8 cellular contexts compared by ENCODE assay signal in the genomic region with DNA sequence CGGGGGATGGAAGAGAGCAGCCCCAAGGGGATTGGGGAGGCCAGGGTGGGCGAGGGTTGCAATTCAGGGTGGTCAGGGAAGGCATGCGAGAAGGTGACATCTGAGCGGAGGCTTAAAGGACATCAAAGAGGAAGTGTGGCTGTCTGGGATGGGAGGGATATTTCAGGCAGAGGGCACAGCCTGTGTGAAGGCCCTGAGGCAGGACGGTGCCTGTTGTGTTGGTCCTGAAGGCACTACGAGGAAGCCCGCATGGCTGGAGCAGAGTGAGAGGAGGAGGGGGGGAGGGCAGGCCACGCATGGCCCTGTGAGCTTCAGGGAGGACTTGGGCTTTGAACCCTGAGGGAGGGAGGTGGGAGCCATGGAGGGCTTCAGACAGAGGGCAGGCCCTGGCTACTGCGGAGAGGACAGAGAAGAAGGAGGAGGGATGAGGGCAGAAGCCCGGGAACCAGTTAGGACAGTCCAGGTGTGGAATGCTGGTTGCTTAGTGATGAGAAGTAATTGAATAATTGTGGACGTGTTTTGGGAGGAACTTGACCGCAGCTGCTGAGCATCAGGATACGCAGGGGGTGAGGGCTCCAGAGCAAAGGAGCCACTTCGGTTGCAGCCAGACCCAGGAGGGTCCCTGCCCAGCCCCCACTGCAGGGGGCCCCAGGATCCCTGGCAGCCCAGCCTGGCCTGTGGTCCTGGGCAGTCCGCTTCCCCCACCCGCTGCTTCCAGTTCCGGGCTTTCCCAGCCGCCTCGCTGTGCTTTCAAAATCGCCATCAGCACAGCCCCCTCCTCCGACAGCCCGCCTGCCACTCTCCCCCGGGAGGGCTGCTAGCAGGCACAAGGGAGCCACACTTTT. TPM values are rescaled to one million over a fixed set of nuclear protein-coding genes. Genes with fewer than 3 reads are reported as not detected.
DNase-seq lines count a peak whose midpoint lies in the region; ATAC-seq and TF ChIP-seq lines count a peak whose summit lies in the region.

No MANE protein-coding gene starts in this region.

- no peaks in the 10 kb centered on the region for H3K9me3 ChIP-seq in AG04450 (ENCODE audit: control insufficient read depth, insufficient read depth, low read length)
- H3K9me3 ChIP-seq in left ventricle myocardium inferior (replicated peaks) = no peaks in the 10 kb centered on the region

- H3K4me3 ChIP-seq in AG04450 (ENCODE audit: low read depth, low read length) (peak overlapping the region; percentile 57), left ventricle myocardium inferior (peak overlapping the region; percentile 55), rectal smooth muscle tissue (ENCODE audit: low read length) (peak overlapping the region; percentile 50)

- POLR2A ChIA-PET in AG04450 (lab: Yijun Ruan, JAX) (interaction anchor here (0.7 to 0.9 kb wide), 2 partner anchors 33 to 52 kb away, joined by 3 to 4 read pairs; no protein-coding TSS in a partner anchor), activated B cell treated with CpG ODN at 0.5 μM for 24 hours (lab: Charles Lee) (no interaction called here)

- ATAC-seq in activated B cell treated with CpG ODN at 0.5 μM for 24 hours (ENCODE audit: low read depth) (peak; percentile 82), HG03175 (IDR thresholded peaks at IDR 0.05; ENCODE audit: unreplicated experiment) (no peak), GM18520 (IDR thresholded peaks at IDR 0.05; ENCODE audit: unreplicated experiment) (no peak)

- H3K4me1 ChIP-seq in left ventricle myocardium inferior = peaks cover 29% of the 10 kb centered on the region
- peaks cover 14% of the 10 kb centered on the region for H3K4me1 ChIP-seq in rectal smooth muscle tissue (ENCODE audit: control insufficient read depth, insufficient read depth, low read length)

- intact Hi-C loops in activated B cell treated with CpG ODN at 0.5 μM for 24 hours (cut with micrococcal nuclease) = no loop called here
- intact Hi-C loops in left ventricle myocardium inferior (cut with micrococcal nuclease) = no loop called here
- intact Hi-C loops in activated naive CD4-positive, alpha-beta T cell treated with anti-CD3 and anti-CD28 coated beads for 36 hours (cut with micrococcal nuclease) = no loop called here

- H3K4me3 Mint-ChIP-seq in activated B cell treated with CpG ODN at 0.5 μM for 24 hours = peak overlapping the region; percentile 29
- H3K4me3 Mint-ChIP-seq in activated naive CD4-positive, alpha-beta T cell treated with anti-CD3 and anti-CD28 coated beads for 36 hours = no peak overlapping the region

- H3K36me3 ChIP-seq in left ventricle myocardium inferior = no peaks in the 10 kb centered on the region
- no peaks in the 10 kb centered on the region for H3K36me3 ChIP-seq in rectal smooth muscle tissue (ENCODE audit: control insufficient read depth, insufficient read depth, low read length)

- H3K27me3 ChIP-seq in AG04450 (ENCODE audit: control insufficient read depth, insufficient read depth, low read length) (peaks cover 13% of the 10 kb centered on the region), left ventricle myocardium inferior (ENCODE audit: low read depth) (no peaks in the 10 kb centered on the region), rectal smooth muscle tissue (ENCODE audit: control insufficient read depth, insufficient read depth, low read length) (no peaks in the 10 kb centered on the region)

- no peaks in the 10 kb centered on the region for H3K9me3 Mint-ChIP-seq in activated B cell treated with CpG ODN at 0.5 μM for 24 hours
- H3K9me3 Mint-ChIP-seq in activated naive CD4-positive, alpha-beta T cell treated with anti-CD3 and anti-CD28 coated beads for 36 hours = no peaks in the 10 kb centered on the region

- CTCF ChIA-PET in AG04450 (lab: Charles Lee) = interaction anchor here (0.5 to 0.6 kb wide), 2 partner anchors 49 to 828 kb away, joined by 3 to 4 read pairs; no protein-coding TSS in a partner anchor
- CTCF ChIA-PET in activated B cell treated with CpG ODN at 0.5 μM for 24 hours (lab: Charles Lee) = no interaction called here
- CTCF ChIA-PET in activated naive CD4-positive, alpha-beta T cell treated with anti-CD3 and anti-CD28 coated beads for 36 hours (lab: Charles Lee) = no interaction called here

- no peak for TF ChIP-seq CTCF in AG04450 (IDR thresholded peaks at IDR 0.05; ENCODE audit: low read depth, low read length)
- no peak for TF ChIP-seq CTCF in activated B cell treated with CpG ODN at 0.5 μM for 24 hours (IDR thresholded peaks at IDR 0.05)
- no peak for TF ChIP-seq CTCF in left ventricle myocardium inferior (IDR thresholded peaks at IDR 0.05; ENCODE audit: borderline replicate concordance)

- no peaks in the 10 kb centered on the region for H3K36me3 Mint-ChIP-seq in activated B cell treated with CpG ODN at 0.5 μM for 24 hours (ENCODE audit: low read depth)
- H3K36me3 Mint-ChIP-seq in activated naive CD4-positive, alpha-beta T cell treated with anti-CD3 and anti-CD28 coated beads for 36 hours (ENCODE audit: low read depth) = no peaks in the 10 kb centered on the region

- peaks cover 17% of the 10 kb centered on the region for H3K4me1 Mint-ChIP-seq in activated B cell treated with CpG ODN at 0.5 μM for 24 hours
- H3K4me1 Mint-ChIP-seq in activated naive CD4-positive, alpha-beta T cell treated with anti-CD3 and anti-CD28 coated beads for 36 hours (ENCODE audit: low read depth) = peaks cover 3% of the 10 kb centered on the region

- no peak; the same call in 1 of the 2 replicates for TF ChIP-seq EP300 in Ishikawa (IDR thresholded peaks at IDR 0.05; ENCODE audit: borderline replicate concordance)

- no peak overlapping the region for H3K27ac Mint-ChIP-seq in activated B cell treated with CpG ODN at 0.5 μM for 24 hours
- H3K27ac Mint-ChIP-seq in activated naive CD4-positive, alpha-beta T cell treated with anti-CD3 and anti-CD28 coated beads for 36 hours = no peak overlapping the region

- H3K9ac ChIP-seq in rectal smooth muscle tissue (ENCODE audit: low read length) = no peak overlapping the region

- no peak for DNase-seq in AG04450 (ENCODE audit: low read depth, low spot score)
- DNase-seq in activated B cell treated with CpG ODN at 0.5 μM for 24 hours = peak; percentile 24
- DNase-seq in left ventricle myocardium inferior = peak; percentile 74
- DNase-seq in activated naive CD4-positive, alpha-beta T cell treated with anti-CD3 and anti-CD28 coated beads for 36 hours = no peak

- peaks cover 14% of the 10 kb centered on the region for H3K27me3 Mint-ChIP-seq in activated B cell treated with CpG ODN at 0.5 μM for 24 hours
- peaks cover 12% of the 10 kb centered on the region for H3K27me3 Mint-ChIP-seq in activated naive CD4-positive, alpha-beta T cell treated with anti-CD3 and anti-CD28 coated beads for 36 hours (ENCODE audit: low read depth)

- TF ChIP-seq RAD21 in Ishikawa (IDR thresholded peaks at IDR 0.05; ENCODE audit: low read depth) = no peak

- no peak overlapping the region for H3K27ac ChIP-seq in AG04450 (ENCODE audit: low read depth, low read length)
- H3K27ac ChIP-seq in left ventricle myocardium inferior (replicated peaks) = peak overlapping the region; percentile 77
- H3K27ac ChIP-seq in rectal smooth muscle tissue (ENCODE audit: low read depth, low read length) = peak overlapping the region; percentile 76

TF ChIP-seq in Ishikawa, 13 proteins besides CTCF, POLR2A, EP300 and RAD21 (continues in another document):
- TF ChIP-seq, protein P1, sequence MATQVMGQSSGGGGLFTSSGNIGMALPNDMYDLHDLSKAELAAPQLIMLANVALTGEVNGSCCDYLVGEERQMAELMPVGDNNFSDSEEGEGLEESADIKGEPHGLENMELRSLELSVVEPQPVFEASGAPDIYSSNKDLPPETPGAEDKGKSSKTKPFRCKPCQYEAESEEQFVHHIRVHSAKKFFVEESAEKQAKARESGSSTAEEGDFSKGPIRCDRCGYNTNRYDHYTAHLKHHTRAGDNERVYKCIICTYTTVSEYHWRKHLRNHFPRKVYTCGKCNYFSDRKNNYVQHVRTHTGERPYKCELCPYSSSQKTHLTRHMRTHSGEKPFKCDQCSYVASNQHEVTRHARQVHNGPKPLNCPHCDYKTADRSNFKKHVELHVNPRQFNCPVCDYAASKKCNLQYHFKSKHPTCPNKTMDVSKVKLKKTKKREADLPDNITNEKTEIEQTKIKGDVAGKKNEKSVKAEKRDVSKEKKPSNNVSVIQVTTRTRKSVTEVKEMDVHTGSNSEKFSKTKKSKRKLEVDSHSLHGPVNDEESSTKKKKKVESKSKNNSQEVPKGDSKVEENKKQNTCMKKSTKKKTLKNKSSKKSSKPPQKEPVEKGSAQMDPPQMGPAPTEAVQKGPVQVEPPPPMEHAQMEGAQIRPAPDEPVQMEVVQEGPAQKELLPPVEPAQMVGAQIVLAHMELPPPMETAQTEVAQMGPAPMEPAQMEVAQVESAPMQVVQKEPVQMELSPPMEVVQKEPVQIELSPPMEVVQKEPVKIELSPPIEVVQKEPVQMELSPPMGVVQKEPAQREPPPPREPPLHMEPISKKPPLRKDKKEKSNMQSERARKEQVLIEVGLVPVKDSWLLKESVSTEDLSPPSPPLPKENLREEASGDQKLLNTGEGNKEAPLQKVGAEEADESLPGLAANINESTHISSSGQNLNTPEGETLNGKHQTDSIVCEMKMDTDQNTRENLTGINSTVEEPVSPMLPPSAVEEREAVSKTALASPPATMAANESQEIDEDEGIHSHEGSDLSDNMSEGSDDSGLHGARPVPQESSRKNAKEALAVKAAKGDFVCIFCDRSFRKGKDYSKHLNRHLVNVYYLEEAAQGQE (IDR thresholded peaks at IDR 0.05; ENCODE audit: low read depth) = no peak
- TF ChIP-seq CEBPB (IDR thresholded peaks at IDR 0.05) = 0 out of 2 replicates have a peak, but pooled peaks have one; percentile 37
- TF ChIP-seq YY1 (IDR thresholded peaks at IDR 0.05; ENCODE audit: low read depth) = 0 out of 2 replicates have a peak, but pooled peaks have one; percentile 37
- TF ChIP-seq, protein P2, sequence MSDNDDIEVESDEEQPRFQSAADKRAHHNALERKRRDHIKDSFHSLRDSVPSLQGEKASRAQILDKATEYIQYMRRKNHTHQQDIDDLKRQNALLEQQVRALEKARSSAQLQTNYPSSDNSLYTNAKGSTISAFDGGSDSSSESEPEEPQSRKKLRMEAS (IDR thresholded peaks at IDR 0.05) = no peak

RNA-seq across cellular contexts. Expression of a gene that starts 6.2 kb away (rescaled TPM):
- polyA plus RNA-seq in AG04450 (2011; rRNA removed) = 0.51 and 0.72 TPM in 2 replicates
- polyA minus RNA-seq in AG04450 (2011; rRNA and poly(A)+ RNA removed) = 0.41 and 0.52 TPM in 2 replicates
- total RNA-seq in activated B cell treated with CpG ODN at 0.5 μM for 24 hours (0.42 and 0.93 TPM in 2 replicates), left ventricle myocardium inferior (1.3 TPM)
- 1 to 10 TPM in 1 of 2 experiments, under 1 TPM in 1; 0.52 to 1.6 TPM for total RNA-seq in activated naive CD4-positive, alpha-beta T cell treated with anti-CD3 and anti-CD28 coated beads for 36 hours

RNA-seq across cellular contexts. Expression of a gene that starts 38.8 kb away (rescaled TPM):
- 3.6 TPM in 2 replicates for polyA plus RNA-seq in AG04450 (2011; rRNA removed)
- polyA minus RNA-seq in AG04450 (2011; rRNA and poly(A)+ RNA removed) = 4.6 and 5.3 TPM in 2 replicates
- total RNA-seq in activated B cell treated with CpG ODN at 0.5 μM for 24 hours (5.2 and 6.7 TPM in 2 replicates), left ventricle myocardium inferior (1.6 TPM)
- 1 to 10 TPM; 3.7 to 3.9 TPM for total RNA-seq in activated naive CD4-positive, alpha-beta T cell treated with anti-CD3 and anti-CD28 coated beads for 36 hours

RNA-seq across cellular contexts. Expression of a gene that starts 45.5 kb away (rescaled TPM):
- 0.47 and 0.82 TPM in 2 replicates for polyA plus RNA-seq in AG04450 (2011; rRNA removed)
- 0.30 and 0.60 TPM in 2 replicates for polyA minus RNA-seq in AG04450 (2011; rRNA and poly(A)+ RNA removed)
- total RNA-seq in activated B cell treated with CpG ODN at 0.5 μM for 24 hours = 0.58 and 0.66 TPM in 2 replicates
- total RNA-seq in left ventricle myocardium inferior = 53.2 TPM
- total RNA-seq in activated naive CD4-positive, alpha-beta T cell treated with anti-CD3 and anti-CD28 coated beads for 36 hours = 1 to 10 TPM; 6.5 to 7.2 TPM

Comparison
In these comparisons a context has a peak if more than half of its experiments do, and no peak if none do; other contexts are left out.
1. DNase-seq: peak in activated B cell treated with CpG ODN at 0.5 μM for 24 hours (single experiment) and left ventricle myocardium inferior (single experiment); none in AG04450 (single experiment) and activated naive CD4-positive, alpha-beta T cell treated with anti-CD3 and anti-CD28 coated beads for 36 hours (single experiment).
2. Peak in every context shown above with its lines, with median percentiles within 50 percentile points of each other: H3K4me3 ChIP-seq.